In genomic region chr2:234989183-234989701, GRCh38 we compare ENCODE assay signal across 9 cellular contexts. TPM values are rescaled to one million over a fixed set of nuclear protein-coding genes. Genes with fewer than 3 reads are reported as not detected.
DNase-seq lines count a peak whose midpoint lies in the region; ATAC-seq and TF ChIP-seq lines count a peak whose summit lies in the region.
"Had no signal": no experiment of that assay in that cellular context is flagged by ENCODE, and none has a peak within 500 bp of the region (broad histone marks: within the 10 kb centered on the region; RNA-seq: fewer than 3 reads in every experiment).

No MANE protein-coding gene starts in this region.

- no peak for TF ChIP-seq CTCF in PC-9 (conservative IDR thresholded peaks at IDR 0.05)
- no peak for TF ChIP-seq CTCF in fibroblast of mammary gland (conservative IDR thresholded peaks at IDR 0.05; ENCODE audit: control insufficient read depth, insufficient read depth, low read depth, low read length)
- TF ChIP-seq CTCF in omental fat pad (IDR thresholded peaks at IDR 0.05) = no peak
- TF ChIP-seq CTCF in WERI-Rb-1 (IDR thresholded peaks at IDR 0.05; ENCODE audit: low read depth, low read length) = no peak

- H3K4me1 ChIP-seq in PC-9 (replicated peaks; ENCODE audit: insufficient read depth) = peaks cover 36% of the 10 kb centered on the region

- POLR2A ChIA-PET in PC-9 (lab: Charles Lee; ENCODE audit: unreplicated experiment) = interaction anchor here (0.6 to 0.7 kb wide), 3 partner anchors 20 to 59 kb away, joined by 3 to 4 read pairs (median 3); no protein-coding TSS in a partner anchor

- DNase-seq in CD1c-positive myeloid dendritic cell (ENCODE audit: extremely low spot score) (peak; percentile 47), PC-9 (peak; percentile 64 to 98), fibroblast of mammary gland (ENCODE audit: low read depth) (peak; percentile 39), omental fat pad (ENCODE audit: low spot score) (peak; percentile 81), WERI-Rb-1 (no peak)
- DNase-seq: activated naive CD8-positive, alpha-beta T cell treated with anti-CD3 and anti-CD28 coated beads, Interleukin-2, amount 10 ng/mL, durations not matched to agents 7 days and 5 days had no signal

- H3K27ac ChIP-seq in PC-9 = peak overlapping the region; percentile 14; the same call in 1 of the 2 replicates
- H3K27ac ChIP-seq in WERI-Rb-1 = no peak overlapping the region

- H3K36me3 ChIP-seq in PC-9 (ENCODE audit: low read depth) (peaks cover 36% of the 10 kb centered on the region), WERI-Rb-1 (peaks cover 41% of the 10 kb centered on the region)

- no peaks in the 10 kb centered on the region for H3K9me3 ChIP-seq in PC-9 (ENCODE audit: insufficient read depth, low read depth)
- H3K9me3 ChIP-seq in WERI-Rb-1 (ENCODE audit: severe bottlenecking) = no peaks in the 10 kb centered on the region

- H3K4me2 ChIP-seq in PC-9 = no peak overlapping the region

- peaks cover 9% of the 10 kb centered on the region for H4K20me1 ChIP-seq in PC-9 (ENCODE audit: insufficient read depth)

- H3K4me3 ChIP-seq in PC-9 = no peak overlapping the region
- no peak overlapping the region for H3K4me3 ChIP-seq in fibroblast of mammary gland (ENCODE audit: control insufficient read depth, low read depth, low read length)
- no peak overlapping the region for H3K4me3 ChIP-seq in WERI-Rb-1 (ENCODE audit: low read depth, low read length)

- peak; percentile 59 for ATAC-seq in omental fat pad (ENCODE audit: low FRiP score)
- no peak for ATAC-seq in GM21515 (IDR thresholded peaks at IDR 0.05; ENCODE audit: unreplicated experiment)
- no peak for ATAC-seq in GM18511 (IDR thresholded peaks at IDR 0.05; ENCODE audit: unreplicated experiment)
- ATAC-seq in GM19324 (IDR thresholded peaks at IDR 0.05; ENCODE audit: low FRiP score, unreplicated experiment) = no peak

- CTCF ChIA-PET in PC-9 (lab: Charles Lee) = no interaction called here

- intact Hi-C loops in PC-9 (cut with micrococcal nuclease; ENCODE audit: unreplicated experiment) = loop anchor here (1.0 to 10.0 kb wide), 3 partner anchors 8 to 1284 kb away; no protein-coding TSS in a partner anchor

- no peak overlapping the region for H2AFZ ChIP-seq in PC-9

- peaks cover 100% of the 10 kb centered on the region for H3K79me2 ChIP-seq in PC-9 (ENCODE audit: low read depth)

- H3K9me2 ChIP-seq in PC-9 (ENCODE audit: insufficient read depth) = no peaks in the 10 kb centered on the region

- H3F3A ChIP-seq in PC-9 (ENCODE audit: insufficient read depth, low read depth) = peaks cover 13% of the 10 kb centered on the region

- H3K27me3 ChIP-seq in PC-9 (ENCODE audit: insufficient read depth, low read depth) (no peaks in the 10 kb centered on the region), WERI-Rb-1 (ENCODE audit: insufficient read depth, low read depth, severe bottlenecking) (no peaks in the 10 kb centered on the region)

- no TSS peak for BruUV-seq in PC-9 (replicated peaks; lab: Mats Ljungman, UMichigan)

RNA-seq across cellular contexts. Expression of gene SH3BP4, which starts 37.4 kb away (rescaled TPM):
- total RNA-seq in PC-9 (2021) (131 and 135 TPM in 2 replicates), omental fat pad (10 to 100 TPM; 32.5 to 66.9 (median 44.2) TPM)
